ENCODE assay signal across 17 cellular contexts in the genomic region with DNA sequence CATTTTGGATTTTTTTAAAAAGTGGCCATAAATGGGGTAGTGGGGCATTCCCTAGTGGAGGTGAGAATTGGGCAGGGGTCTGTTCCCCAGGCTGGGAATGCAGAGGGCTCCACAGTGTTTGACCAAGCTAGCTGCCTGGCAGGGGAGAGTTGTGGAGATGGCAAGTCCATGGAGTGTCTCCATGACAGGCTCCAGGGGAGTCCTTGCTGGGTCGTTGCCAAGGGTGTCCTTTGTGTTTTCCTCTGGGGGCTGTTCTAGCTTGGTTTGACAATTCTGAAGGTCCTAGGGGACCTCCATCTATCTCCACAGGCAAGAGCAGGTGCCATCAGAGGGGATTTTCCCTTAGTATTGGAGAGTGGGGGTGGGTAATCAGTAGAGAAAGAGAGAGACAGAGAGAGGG.
DNase-seq lines count a peak whose midpoint lies in the region; ATAC-seq and TF ChIP-seq lines count a peak whose summit lies in the region.
"Had no signal": no experiment of that assay in that cellular context is flagged by ENCODE, and none has a peak within 500 bp of the region (broad histone marks: within the 10 kb centered on the region; RNA-seq: fewer than 3 reads in every experiment).

No MANE protein-coding gene starts in this region.

- peak overlapping the region; percentile 23 to 82 for H3K27ac ChIP-seq in right atrium auricular region
- H3K27ac ChIP-seq in coronary artery = peak overlapping the region; percentile 64 to 88
- peak overlapping the region; percentile 81 to 87 for H3K27ac ChIP-seq in thoracic aorta
- no peak overlapping the region for H3K27ac ChIP-seq in CD4-positive, alpha-beta T cell (ENCODE audit: low read depth, low read length)
- H3K27ac ChIP-seq in endodermal cell (ENCODE audit: low read depth, low read length) = no peak overlapping the region
- H3K27ac ChIP-seq: C4-2B had no signal

- peaks cover 0 to 83% of the 10 kb centered on the region in 2 donors for H3K4me1 ChIP-seq in right atrium auricular region
- H3K4me1 ChIP-seq in thoracic aorta (ENCODE audit: control insufficient read depth in 1 of 2, low read depth in 2 of 2) = peaks cover 63 to 91% of the 10 kb centered on the region in 2 donors
- no peaks in the 10 kb centered on the region for H3K4me1 ChIP-seq in endodermal cell (ENCODE audit: control insufficient read depth, insufficient read depth, low read length)

- intact Hi-C loops in Right ventricle myocardium inferior (cut with DNase I) = loop anchor here (2.0 kb wide), 1 partner anchor 60 kb away; no protein-coding TSS in a partner anchor
- intact Hi-C loops in CD4-positive, alpha-beta T cell (cut with DNase I, micrococcal nuclease) = no loop called here

- ATAC-seq in Right ventricle myocardium inferior = no peak
- ATAC-seq in thoracic aorta (ENCODE audit: insufficient number of reproducible peaks, low FRiP score, low read depth) = no peak
- no peak for ATAC-seq in CD4-positive, alpha-beta T cell (ENCODE audit: poor library complexity)
- ATAC-seq in GM18861 (IDR thresholded peaks at IDR 0.05; ENCODE audit: unreplicated experiment) = no peak
- ATAC-seq: CD8-positive, alpha-beta T cell had no signal

- peaks cover 11% of the 10 kb centered on the region for H3K27me3 Mint-ChIP-seq in CD4-positive, alpha-beta T cell
- peaks cover 6% of the 10 kb centered on the region for H3K27me3 Mint-ChIP-seq in endodermal cell (ENCODE audit: insufficient read depth)

- no peak overlapping the region for H3K4me3 ChIP-seq in right atrium auricular region
- no peak overlapping the region for H3K4me3 ChIP-seq in coronary artery
- no peak overlapping the region for H3K4me3 ChIP-seq in thoracic aorta
- no peak overlapping the region for H3K4me3 ChIP-seq in endodermal cell (ENCODE audit: low read length)

- WGBS in endodermal cell (ENCODE audit: insufficient coverage in 1 of 2, insufficient read length in 1 of 2), 2 experiments = 75% methylated on average over 1 of the region's 1 CpG; no CpG with 5 or more reads in 1 of the 2 experiments

- DNase-seq in right atrium auricular region (ENCODE audit: low spot score) (no peak), Right ventricle myocardium inferior (ENCODE audit: missing footprints) (no peak), coronary artery (ENCODE audit: low spot score) (peak; percentile 69), thoracic aorta (ENCODE audit: low spot score) (no peak), endodermal cell (no peak)
- DNase-seq in CD4-positive, alpha-beta T cell = no peak
- DNase-seq: ACHN; CD8-positive, alpha-beta T cell; COR-L47; DMS153; DMS79 treated with DMSO at 0.1 percent for 48 hours; EL; GDM1; GOT3; H9 had no signal

- H3K4me1 Mint-ChIP-seq in CD4-positive, alpha-beta T cell (ENCODE audit: low read depth) = no peaks in the 10 kb centered on the region
- H3K4me1 Mint-ChIP-seq in endodermal cell = peaks cover 14% of the 10 kb centered on the region
- H3K4me1 Mint-ChIP-seq: H9 had no signal

- H3K36me3 Mint-ChIP-seq in CD4-positive, alpha-beta T cell (ENCODE audit: low read depth) = no peaks in the 10 kb centered on the region
- no peaks in the 10 kb centered on the region for H3K36me3 Mint-ChIP-seq in endodermal cell (ENCODE audit: low read depth)
- H3K36me3 Mint-ChIP-seq: CD8-positive, alpha-beta T cell had no signal

- H3K27me3 ChIP-seq in right atrium auricular region (no peaks in the 10 kb centered on the region), thoracic aorta (replicated peaks; ENCODE audit: insufficient read depth) (no peaks in the 10 kb centered on the region), endodermal cell (ENCODE audit: control insufficient read depth, insufficient read depth, low read length, poor library complexity, severe bottlenecking) (no peaks in the 10 kb centered on the region)
- no peaks in the 10 kb centered on the region for H3K27me3 ChIP-seq in CD4-positive, alpha-beta T cell (ENCODE audit: control insufficient read depth, insufficient read depth, low read length)

- TF ChIP-seq CTCF in right atrium auricular region (IDR thresholded peaks at IDR 0.05) = no peak
- TF ChIP-seq CTCF in coronary artery (IDR thresholded peaks at IDR 0.05) = no peak
- TF ChIP-seq CTCF in thoracic aorta (IDR thresholded peaks at IDR 0.05) = no peak
- no peak for TF ChIP-seq CTCF in CD4-positive, alpha-beta T cell (IDR thresholded peaks at IDR 0.05)
- no peak for TF ChIP-seq CTCF in endodermal cell (conservative IDR thresholded peaks at IDR 0.05)

- H3K4me3 Mint-ChIP-seq in CD4-positive, alpha-beta T cell = no peak overlapping the region
- H3K4me3 Mint-ChIP-seq in endodermal cell = no peak overlapping the region
- H3K4me3 Mint-ChIP-seq: CD8-positive, alpha-beta T cell; H9 had no signal

- no peak overlapping the region for H3K9ac ChIP-seq in endodermal cell (ENCODE audit: extremely low read depth, low read length, poor library complexity, severe bottlenecking)

- POLR2A ChIA-PET in CD4-positive, alpha-beta T cell (lab: Charles Lee) = no interaction called here

- no peaks in the 10 kb centered on the region for H3K36me3 ChIP-seq in right atrium auricular region
- H3K36me3 ChIP-seq in thoracic aorta = no peaks in the 10 kb centered on the region
- no peaks in the 10 kb centered on the region for H3K36me3 ChIP-seq in endodermal cell (ENCODE audit: control insufficient read depth, insufficient read depth, low read length)

- H3K9me3 ChIP-seq in right atrium auricular region (peaks cover 0 to under 1% of the 10 kb centered on the region in 2 donors), thoracic aorta (no peaks in the 10 kb centered on the region), endodermal cell (ENCODE audit: control insufficient read depth, low read length) (no peaks in the 10 kb centered on the region)
- no peaks in the 10 kb centered on the region for H3K9me3 ChIP-seq in CD4-positive, alpha-beta T cell (ENCODE audit: control insufficient read depth, low read length)

- H3K9me3 Mint-ChIP-seq in CD4-positive, alpha-beta T cell = no peaks in the 10 kb centered on the region
- H3K9me3 Mint-ChIP-seq in endodermal cell = peaks cover 2% of the 10 kb centered on the region

- no peak overlapping the region for H3K27ac Mint-ChIP-seq in CD4-positive, alpha-beta T cell
- no peak overlapping the region for H3K27ac Mint-ChIP-seq in endodermal cell
- H3K27ac Mint-ChIP-seq: CD8-positive, alpha-beta T cell; H9 had no signal

- CTCF ChIA-PET in CD4-positive, alpha-beta T cell (lab: Charles Lee) = no interaction called here

Comparison
In these comparisons a context has a peak if more than half of its experiments do, and no peak if none do; other contexts are left out.
1. H3K27ac ChIP-seq: peak in right atrium auricular region (2 of 2), coronary artery (2 of 2) and thoracic aorta (2 of 2); none in CD4-positive, alpha-beta T cell (single experiment) and endodermal cell (single experiment).